In genomic region chr4:4289930-4290850, GRCh38 we compare ENCODE assay signal across 8 cellular contexts. TPM values are rescaled to one million over a fixed set of nuclear protein-coding genes. Genes with fewer than 3 reads are reported as not detected.
DNase-seq lines count a peak whose midpoint lies in the region; ATAC-seq and TF ChIP-seq lines count a peak whose summit lies in the region.

TSS of gene LYAR (minus strand) at chr4:4290154. CDS start at chr4:4283742, 6,412 bp downstream.
TSS of gene ZBTB49 (plus strand) at chr4:4290251. CDS start at chr4:4299946, 9,695 bp downstream.

- peak within 1 kb of the TSS; percentile 97 for H3K4me3 Mint-ChIP-seq in T-helper 1 cell treated with Interleukin-12 subunit alpha and Interleukin-12 subunit beta and Interleukin-4 antibody, amounts not matched to agents 30 μg/mL and 1 μg/mL, for 36 hours

- H3K9me3 ChIP-seq in right atrium auricular region: no peaks in the 10 kb centered on the region
- no peaks in the 10 kb centered on the region for H3K9me3 ChIP-seq in prostate gland

- peaks cover 15% of the 10 kb centered on the region for H3K36me3 Mint-ChIP-seq in T-helper 1 cell treated with Interleukin-12 subunit alpha and Interleukin-12 subunit beta and Interleukin-4 antibody, amounts not matched to agents 30 μg/mL and 1 μg/mL, for 36 hours (ENCODE audit: low read depth)

- H3K4me1 Mint-ChIP-seq in T-helper 1 cell treated with Interleukin-12 subunit alpha and Interleukin-12 subunit beta and Interleukin-4 antibody, amounts not matched to agents 30 μg/mL and 1 μg/mL, for 36 hours (ENCODE audit: low read depth): peaks cover 29% of the 10 kb centered on the region

- intact Hi-C loops in prostate gland (cut with DNase I): loop anchor here (2.0 kb wide), 1 partner anchor 41 kb away; the partner anchor contains the start of gene TMEM128

- peak within 1 kb of the TSS; percentile 93 for H3K27ac Mint-ChIP-seq in T-helper 1 cell treated with Interleukin-12 subunit alpha and Interleukin-12 subunit beta and Interleukin-4 antibody, amounts not matched to agents 30 μg/mL and 1 μg/mL, for 36 hours

- H3K36me3 ChIP-seq in right atrium auricular region: no peaks in the 10 kb centered on the region
- no peaks in the 10 kb centered on the region for H3K36me3 ChIP-seq in prostate gland
- H3K36me3 ChIP-seq in urinary bladder (ENCODE audit: insufficient read depth): no peaks in the 10 kb centered on the region

- peak; percentile 68 for TF ChIP-seq POLR2A in prostate gland (IDR thresholded peaks at IDR 0.05)

- H3K27me3 Mint-ChIP-seq in T-helper 1 cell treated with Interleukin-12 subunit alpha and Interleukin-12 subunit beta and Interleukin-4 antibody, amounts not matched to agents 30 μg/mL and 1 μg/mL, for 36 hours (ENCODE audit: low read depth): no peaks in the 10 kb centered on the region

- H3K4me1 ChIP-seq in right atrium auricular region (peaks cover 0 to 40% of the 10 kb centered on the region in 2 donors), prostate gland (replicated peaks) (peaks cover 7% of the 10 kb centered on the region), urinary bladder (ENCODE audit: insufficient read depth) (no peaks in the 10 kb centered on the region)

- no peaks in the 10 kb centered on the region for H3K9me3 Mint-ChIP-seq in T-helper 1 cell treated with Interleukin-12 subunit alpha and Interleukin-12 subunit beta and Interleukin-4 antibody, amounts not matched to agents 30 μg/mL and 1 μg/mL, for 36 hours

- ATAC-seq in HG02763 (IDR thresholded peaks at IDR 0.05; ENCODE audit: unreplicated experiment): peak; percentile 85

- H3K27ac ChIP-seq in angular gyrus (ENCODE audit: low read depth, low read length) (peak within 1 kb of the TSS; percentile 36), right atrium auricular region (peak within 1 kb of the TSS; percentile 76 to 86), prostate gland (peak within 1 kb of the TSS; percentile 68 to 69), urinary bladder (ENCODE audit: low read depth) (peak within 1 kb of the TSS; percentile 49)

- WGBS in prostate gland: under 1% methylated on average over 78 of the region's 78 CpGs
- under 1% methylated on average over 78 of the region's 78 CpGs for WGBS in urinary bladder

- H3K4me3 ChIP-seq in right atrium auricular region (peak within 1 kb of the TSS; percentile 74 to 98), prostate gland (peak within 1 kb of the TSS; percentile 75 to 85), urinary bladder (ENCODE audit: low read depth, low read length) (peak within 1 kb of the TSS; percentile 80)

- DNase-seq in GM13977 (ENCODE audit: low spot score) (peak; percentile 97), NCI-H1417 treated with DMSO at 0.1 percent for 48 hours (lab: John Stamatoyannopoulos, UW) (peak; percentile 17), right atrium auricular region (ENCODE audit: low spot score) (peak; percentile 93), prostate gland (ENCODE audit: low spot score) (peak; percentile 90)

- TF ChIP-seq CTCF in GM13977 (IDR thresholded peaks at IDR 0.05; ENCODE audit: extremely low read depth, insufficient read depth, missing control alignments) (no peak), right atrium auricular region (IDR thresholded peaks at IDR 0.05) (no peak), prostate gland (IDR thresholded peaks at IDR 0.05) (peak in 1 of 4 experiments; percentile 10)

- H3K27me3 ChIP-seq in right atrium auricular region (no peaks in the 10 kb centered on the region), prostate gland (replicated peaks; ENCODE audit: insufficient read depth) (no peaks in the 10 kb centered on the region)

- in situ Hi-C loops in GM13977 (cut with MboI; ENCODE audit: low pct_unique_long_range_greater_than_20kb, low sequenced_read_pairs, unreplicated experiment): no loop called here

RNA-seq across cellular contexts. Expression of gene LYAR, which starts in this region (rescaled TPM):
- 10 to 100 TPM; 14.2 to 20.8 TPM for total RNA-seq in right atrium auricular region
- 10 to 100 TPM in 1 of 2 donors, 1 to 10 TPM in 1; 9.0 to 19.1 TPM for total RNA-seq in prostate gland
- total RNA-seq in urinary bladder: 9.1 TPM
- polyA plus RNA-seq in urinary bladder: 14.2 TPM

RNA-seq across cellular contexts. Expression of gene ZBTB49, which starts in this region (rescaled TPM):
- 10 to 100 TPM in 1 of 2 donors, 1 to 10 TPM in 1; 4.7 to 12.9 TPM for total RNA-seq in right atrium auricular region
- total RNA-seq in prostate gland: 10 to 100 TPM in 1 of 2 donors, 1 to 10 TPM in 1; 5.1 to 10.3 TPM
- 8.2 TPM for total RNA-seq in urinary bladder
- polyA plus RNA-seq in urinary bladder: 5.9 TPM

Comparison
In these comparisons a context has a peak if more than half of its experiments do, and no peak if none do; other contexts are left out.
1. Peak in every context shown above with its lines: DNase-seq, ATAC-seq, H3K4me3 ChIP-seq and H3K27ac ChIP-seq.
2. DNase-seq: peak in every context shown above with its lines; median percentile 97 in GM13977; 93 in right atrium auricular region; 90 in prostate gland; 17 in NCI-H1417 treated with DMSO at 0.1 percent for 48 hours.